In the genomic region with DNA sequence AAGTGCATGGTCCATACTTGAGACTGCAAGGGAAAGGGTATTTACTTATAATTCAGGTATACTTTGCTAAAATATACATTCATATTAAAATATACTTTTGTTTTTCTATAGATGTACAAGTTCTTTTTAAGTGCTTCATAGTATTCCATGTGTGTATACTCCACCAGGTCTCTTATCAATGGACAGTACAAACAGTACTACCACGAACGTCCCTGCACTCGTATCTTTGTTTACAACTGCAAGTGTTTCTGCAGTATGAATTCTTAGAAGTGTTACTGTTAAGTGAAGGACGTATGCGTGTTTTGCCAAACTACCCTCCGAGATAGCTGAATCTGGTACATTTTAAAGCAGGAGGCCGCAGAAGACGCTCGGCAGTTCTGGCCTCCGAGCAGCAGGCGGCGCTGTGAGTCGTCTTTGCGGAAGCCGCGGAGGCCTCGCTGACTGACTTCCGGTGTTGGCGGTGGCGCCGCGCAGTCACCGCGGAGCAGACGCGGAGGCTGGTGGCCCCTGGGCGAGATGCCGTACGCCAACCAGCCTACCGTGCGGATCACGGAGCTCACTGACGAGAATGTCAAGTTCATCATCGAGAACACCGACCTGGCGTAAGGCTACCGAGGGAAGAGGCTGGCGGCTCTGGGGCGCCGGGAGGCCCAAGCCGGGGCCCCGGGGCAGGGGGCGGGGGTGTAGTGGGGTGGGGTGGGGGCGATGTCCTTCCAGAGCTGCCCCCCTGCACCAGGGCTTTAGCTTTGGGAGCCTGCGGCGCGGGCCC, we compare ENCODE assay signal across 8 cellular contexts. TPM values are rescaled to one million over a fixed set of nuclear protein-coding genes. Genes with fewer than 3 reads are reported as not detected.
DNase-seq lines count a peak whose midpoint lies in the region; ATAC-seq and TF ChIP-seq lines count a peak whose summit lies in the region.

A gene (plus strand): TSS at position 471 of the 769 bp plus-strand sequence. CDS start 46 bp downstream, at position 517.

- no peaks in the 10 kb centered on the region for H3K9me3 ChIP-seq in colonic mucosa

- peak; percentile 93 for TF ChIP-seq CTCF in colonic mucosa (IDR thresholded peaks at IDR 0.05)

- H3K27me3 ChIP-seq in colonic mucosa: no peaks in the 10 kb centered on the region

- H3K36me3 ChIP-seq in colonic mucosa: peaks cover 15% of the 10 kb centered on the region

- intact Hi-C loops in colonic mucosa (cut with DNase I): no loop called here

- ATAC-seq in GM19023 (IDR thresholded peaks at IDR 0.05; ENCODE audit: unreplicated experiment): peak; percentile 92
- peak; percentile 92 for ATAC-seq in HG03280 (IDR thresholded peaks at IDR 0.05; ENCODE audit: unreplicated experiment)
- ATAC-seq in left lobe of liver: peak; percentile 97

- no peaks in the 10 kb centered on the region for H3K4me1 ChIP-seq in colonic mucosa

- H3K4me3 ChIP-seq in colonic mucosa: peak within 1 kb of the TSS; percentile 100

- peak; percentile 86 for DNase-seq in Ammon's horn (ENCODE audit: low spot score)
- DNase-seq in NCI-H510A treated with DMSO at 0.1 percent for 48 hours (lab: John Stamatoyannopoulos, UW): peak; percentile 71
- DNase-seq in activated CD4-positive, alpha-beta T cell treated with anti-CD3 and anti-CD28 coated beads for 48 hours: peak; percentile 95
- peak; percentile 89 for DNase-seq in colonic mucosa
- peak; percentile 89 for DNase-seq in left lobe of liver (ENCODE audit: low spot score)
- DNase-seq in stimulated activated CD4-positive, alpha-beta T cell treated with anti-CD3 and anti-CD28 coated beads, Interleukin-2, amount 100 ng/mL, for 4 hours (ENCODE audit: low read depth): peak; percentile 82

- peak within 1 kb of the TSS; percentile 79 to 96 for H3K9ac ChIP-seq in colonic mucosa (ENCODE audit: low read depth in 2 of 2, low read length in 2 of 2)

- peak within 1 kb of the TSS; percentile 60 for H3K27ac ChIP-seq in colonic mucosa

RNA-seq across cellular contexts. Expression of the gene that starts here (rescaled TPM):
- total RNA-seq in colonic mucosa: 10 to 100 TPM; 55.7 to 56.0 TPM
- total RNA-seq in left lobe of liver: 34.1 TPM

Comparison
In these comparisons a context has a peak if more than half of its experiments do, and no peak if none do; other contexts are left out.
1. Peak in every context shown above with its lines: DNase-seq, ATAC-seq, H3K4me3 ChIP-seq and H3K27ac ChIP-seq.